ENCODE assay signal across 21 cellular contexts in genomic region chr14:105119410-105120025, GRCh38. TPM values are rescaled to one million over a fixed set of nuclear protein-coding genes. Genes with fewer than 3 reads are reported as not detected.
DNase-seq lines count a peak whose midpoint lies in the region; ATAC-seq and TF ChIP-seq lines count a peak whose summit lies in the region.
"Had no signal": no experiment of that assay in that cellular context is flagged by ENCODE, and none has a peak within 500 bp of the region (broad histone marks: within the 10 kb centered on the region; RNA-seq: fewer than 3 reads in every experiment).

No MANE protein-coding gene starts in this region.

- intact Hi-C loops in Right ventricle myocardium inferior (cut with DNase I), result no loop called here
- intact Hi-C loops in left ventricle myocardium inferior (cut with micrococcal nuclease), result no loop called here

- TF ChIP-seq CTCF in left ventricle myocardium inferior (IDR thresholded peaks at IDR 0.05; ENCODE audit: borderline replicate concordance), result no peak
- no peak for TF ChIP-seq CTCF in endodermal cell (conservative IDR thresholded peaks at IDR 0.05)
- no peak for TF ChIP-seq CTCF in mesothelial cell of epicardium (IDR thresholded peaks at IDR 0.05; ENCODE audit: unreplicated experiment)

- H3K9me3 ChIP-seq in left ventricle myocardium inferior (replicated peaks) (peaks cover 38% of the 10 kb centered on the region), endodermal cell (ENCODE audit: control insufficient read depth, low read length) (peaks cover 19% of the 10 kb centered on the region)
- H3K9me3 ChIP-seq: MG63, neutrophil had no signal

- H3K9ac ChIP-seq in endodermal cell (ENCODE audit: extremely low read depth, low read length, poor library complexity, severe bottlenecking), result no peak overlapping the region

- H3K9me3 Mint-ChIP-seq in endodermal cell, result peaks cover 24% of the 10 kb centered on the region
- peaks cover 29% of the 10 kb centered on the region for H3K9me3 Mint-ChIP-seq in mesothelial cell of epicardium

- H3K4me1 Mint-ChIP-seq in endodermal cell, result no peaks in the 10 kb centered on the region
- H3K4me1 Mint-ChIP-seq in mesothelial cell of epicardium, result peaks cover 53% of the 10 kb centered on the region

- no peak overlapping the region for H3K4me3 Mint-ChIP-seq in endodermal cell
- peak overlapping the region; percentile 33 for H3K4me3 Mint-ChIP-seq in mesothelial cell of epicardium
- H3K4me3 Mint-ChIP-seq: activated CD4-positive, alpha-beta memory T cell treated with anti-CD3 and anti-CD28 coated beads for 36 hours; activated naive CD8-positive, alpha-beta T cell treated with anti-CD3 and anti-CD28 coated beads, Interleukin-2, amount 10 ng/mL, durations not matched to agents 7 days and 5 days; stimulated activated naive CD8-positive, alpha-beta T cell treated with anti-CD3 and anti-CD28 coated beads, Interleukin-15, Interleukin-2, amounts not matched to agents 100 ng/mL and 50 ng/mL, for 24 hours had no signal

- H3K27me3 Mint-ChIP-seq in endodermal cell (ENCODE audit: insufficient read depth) (peaks cover 23% of the 10 kb centered on the region), mesothelial cell of epicardium (ENCODE audit: low read depth) (no peaks in the 10 kb centered on the region)

- no peak overlapping the region for H3K27ac Mint-ChIP-seq in endodermal cell
- H3K27ac Mint-ChIP-seq in mesothelial cell of epicardium, result peak overlapping the region; percentile 95
- H3K27ac Mint-ChIP-seq: activated CD4-positive, alpha-beta memory T cell treated with anti-CD3 and anti-CD28 coated beads for 36 hours; activated naive CD8-positive, alpha-beta T cell treated with anti-CD3 and anti-CD28 coated beads, Interleukin-2, amount 10 ng/mL, durations not matched to agents 7 days and 5 days; stimulated activated naive CD8-positive, alpha-beta T cell treated with anti-CD3 and anti-CD28 coated beads, Interleukin-15, Interleukin-2, amounts not matched to agents 100 ng/mL and 50 ng/mL, for 24 hours had no signal

- H3K27me3 ChIP-seq in left ventricle myocardium inferior (ENCODE audit: low read depth), result peaks cover 18% of the 10 kb centered on the region
- H3K27me3 ChIP-seq in endodermal cell (ENCODE audit: control insufficient read depth, insufficient read depth, low read length, poor library complexity, severe bottlenecking), result no peaks in the 10 kb centered on the region
- H3K27me3 ChIP-seq: MG63 had no signal

- peak; percentile 41 for DNase-seq in Right ventricle myocardium inferior (ENCODE audit: missing footprints)
- DNase-seq in left ventricle myocardium inferior, result no peak
- DNase-seq in endodermal cell, result peak; percentile 29
- peak in 1 of 2 experiments; percentile 32 for DNase-seq in mesothelial cell of epicardium (ENCODE audit: low spot score in 2 of 2, unreplicated experiment in 2 of 2)
- no peak for DNase-seq in hypothalamus (lab: John Stamatoyannopoulos, UW)
- no peak for DNase-seq in NCI-H446 (lab: John Stamatoyannopoulos, UW)
- DNase-seq: activated CD4-positive, alpha-beta memory T cell treated with anti-CD3 and anti-CD28 coated beads for 36 hours; activated gamma-delta T cell; activated naive CD8-positive, alpha-beta T cell treated with anti-CD3 and anti-CD28 coated beads, Interleukin-2, amount 10 ng/mL, durations not matched to agents 7 days and 5 days; H7; mesenchymal stem cell; MG63; NCI-H2029 treated with DMSO at 0.1 percent for 48 hours; NCI-H526 treated with DMSO at 0.1 percent for 48 hours had no signal

- H3K27ac ChIP-seq in left ventricle myocardium inferior (replicated peaks), result no peak overlapping the region
- H3K27ac ChIP-seq in endodermal cell (ENCODE audit: low read depth, low read length), result no peak overlapping the region
- peak overlapping the region; percentile 4 for H3K27ac ChIP-seq in urinary bladder (ENCODE audit: low read depth)
- H3K27ac ChIP-seq: neutrophil had no signal

- no peak for ATAC-seq in Right ventricle myocardium inferior
- no peak for ATAC-seq in GM19455 (IDR thresholded peaks at IDR 0.05; ENCODE audit: unreplicated experiment)
- ATAC-seq: K562 had no signal

- H3K36me3 ChIP-seq in left ventricle myocardium inferior (no peaks in the 10 kb centered on the region), endodermal cell (ENCODE audit: control insufficient read depth, insufficient read depth, low read length) (no peaks in the 10 kb centered on the region), urinary bladder (ENCODE audit: insufficient read depth) (no peaks in the 10 kb centered on the region)
- H3K36me3 ChIP-seq: MG63, neutrophil had no signal

- H3K4me3 ChIP-seq in left ventricle myocardium inferior (no peak overlapping the region), endodermal cell (ENCODE audit: low read length) (no peak overlapping the region), urinary bladder (ENCODE audit: low read depth, low read length) (no peak overlapping the region)
- H3K4me3 ChIP-seq: K562, MG63 had no signal

- no peaks in the 10 kb centered on the region for H3K36me3 Mint-ChIP-seq in endodermal cell (ENCODE audit: low read depth)
- H3K36me3 Mint-ChIP-seq in mesothelial cell of epicardium, result peaks cover 4% of the 10 kb centered on the region

- no peaks in the 10 kb centered on the region for H3K4me1 ChIP-seq in left ventricle myocardium inferior
- H3K4me1 ChIP-seq in endodermal cell (ENCODE audit: control insufficient read depth, insufficient read depth, low read length), result no peaks in the 10 kb centered on the region
- no peaks in the 10 kb centered on the region for H3K4me1 ChIP-seq in urinary bladder (ENCODE audit: insufficient read depth)

- 85 to 96% methylated on average over 9 to 11 of the region's 11 CpGs for WGBS in endodermal cell (ENCODE audit: insufficient coverage in 1 of 2, insufficient read length in 1 of 2), 2 experiments
- 70% methylated on average over 11 of the region's 11 CpGs for WGBS in urinary bladder

RNA-seq across cellular contexts. Expression of gene JAG2, which starts 49.1 kb away (rescaled TPM):
- total RNA-seq in Right ventricle myocardium inferior, result 34.6 TPM
- total RNA-seq in left ventricle myocardium inferior, result 26.1 TPM
- 1 to 10 TPM; 6.4 TPM for total RNA-seq in endodermal cell
- polyA plus RNA-seq in endodermal cell (2013, experiment 1 of 2), result 9.1 TPM
- 5.2 TPM for polyA plus RNA-seq in endodermal cell (2013, experiment 2 of 2)
- 33.7 to 38.9 TPM (median 33.9 TPM) in 3 replicates for total RNA-seq in mesothelial cell of epicardium
- total RNA-seq in urinary bladder, result 11.2 TPM
- 22.4 TPM for polyA plus RNA-seq in urinary bladder

RNA-seq across cellular contexts. Expression of gene GPR132, which starts 54.3 kb away (rescaled TPM):
- total RNA-seq in Right ventricle myocardium inferior (0.89 TPM), left ventricle myocardium inferior (1.0 TPM), endodermal cell (1 to 10 TPM in 1 of 2 donors, under 1 TPM in 1; 0.27 to 3.3 TPM), mesothelial cell of epicardium (1.0 to 1.6 TPM (median 1.1 TPM) in 3 replicates), urinary bladder (1.7 TPM)
- polyA plus RNA-seq in endodermal cell (2013, experiment 1 of 2), result 0.25 TPM
- 0.08 TPM for polyA plus RNA-seq in endodermal cell (2013, experiment 2 of 2)
- polyA plus RNA-seq in urinary bladder, result 1.3 TPM
- total RNA-seq: H7, myocyte, SK-MEL-5 had no signal

Comparison
In these comparisons a context has a peak if more than half of its experiments do, and no peak if none do; other contexts are left out.
1. DNase-seq: peak in Right ventricle myocardium inferior (single experiment) and endodermal cell (single experiment); none in left ventricle myocardium inferior (single experiment), hypothalamus (0 of 51) and NCI-H446 (0 of 2).